Comparison of ENCODE assay signal across 23 cellular contexts in genomic region chr5:44845777-44846176, GRCh38. TPM values are rescaled to one million over a fixed set of nuclear protein-coding genes. Genes with fewer than 3 reads are reported as not detected.
DNase-seq lines count a peak whose midpoint lies in the region; TF ChIP-seq lines count a peak whose summit lies in the region.
"Had no signal": no experiment of that assay in that cellular context is flagged by ENCODE, and none has a peak within 500 bp of the region (broad histone marks: within the 10 kb centered on the region; RNA-seq: fewer than 3 reads in every experiment).

No MANE protein-coding gene starts in this region.

- no peak for TF ChIP-seq CTCF in smooth muscle cell (IDR thresholded peaks at IDR 0.05; ENCODE audit: borderline replicate concordance, insufficient read depth, poor library complexity, severe bottlenecking)

- H3K79me2 ChIP-seq in smooth muscle cell (ENCODE audit: low read depth) = no peaks in the 10 kb centered on the region

- DNase-seq in DMS53 (lab: John Stamatoyannopoulos, UW) (peak; percentile 39), DMS53 treated with DMSO at 0.1 percent for 48 hours (lab: John Stamatoyannopoulos, UW; ENCODE audit: unreplicated experiment) (no peak), NCI-H1436 (lab: John Stamatoyannopoulos, UW) (peak; percentile 89), NCI-H345 (lab: John Stamatoyannopoulos, UW) (peak; percentile 32), NOMO-1 treated with DMSO at 0.1 percent for 48 hours (lab: John Stamatoyannopoulos, UW; ENCODE audit: unreplicated experiment) (no peak), smooth muscle cell (lab: John Stamatoyannopoulos, UW; ENCODE audit: unreplicated experiment) (no peak)
- no peak for DNase-seq in stimulated activated CD4-positive, alpha-beta T cell treated with anti-CD3 and anti-CD28 coated beads, Interleukin-15, amount 100 ng/mL, for 24 hours
- DNase-seq: 8988T; activated CD4-positive, alpha-beta memory T cell treated with anti-CD3 and anti-CD28 coated beads for 36 hours; anterior cingulate cortex; CD4-positive, alpha-beta memory T cell; effector CD8-positive, alpha-beta T cell; HCEC 1CT; naive B cell; NCI-H1048; NCI-H446 treated with DMSO at 0.1 percent for 48 hours; right lobe of liver; SJCRH30; stimulated activated CD4-positive, alpha-beta T cell treated with anti-CD3 and anti-CD28 coated beads, Interleukin-4, amount 100 ng/mL, for 4 hours; substantia nigra; T-cell had no signal

- H3K9ac ChIP-seq in endocrine pancreas (ENCODE audit: control insufficient read depth, insufficient read depth, low read length) (no peak overlapping the region), smooth muscle cell (ENCODE audit: low read depth) (no peak overlapping the region)

- H3K4me1 ChIP-seq in endocrine pancreas (ENCODE audit: control insufficient read depth, insufficient read depth, low read length) (peaks cover 25% of the 10 kb centered on the region), smooth muscle cell (ENCODE audit: low read depth) (no peaks in the 10 kb centered on the region)
- H3K4me1 ChIP-seq: right lobe of liver, SJCRH30 had no signal

- no peak overlapping the region for H3K4me2 ChIP-seq in smooth muscle cell

- no peaks in the 10 kb centered on the region for H4K20me1 ChIP-seq in smooth muscle cell (ENCODE audit: low read depth)

- H3K27me3 ChIP-seq in endocrine pancreas (ENCODE audit: control insufficient read depth, insufficient read depth, low read length) (no peaks in the 10 kb centered on the region), smooth muscle cell (ENCODE audit: low read depth) (no peaks in the 10 kb centered on the region)
- H3K27me3 ChIP-seq: neutrophil, right lobe of liver, SJCRH30 had no signal

- peak overlapping the region; percentile 36 for H3K4me3 ChIP-seq in endocrine pancreas (ENCODE audit: control insufficient read depth, insufficient read depth, low read length)
- no peak overlapping the region for H3K4me3 ChIP-seq in smooth muscle cell
- H3K4me3 ChIP-seq: right lobe of liver, SJCRH30 had no signal

- H3K27ac ChIP-seq in smooth muscle cell (ENCODE audit: low read depth) = no peak overlapping the region
- H3K27ac ChIP-seq: neutrophil, right lobe of liver, SJCRH30 had no signal

- no peak overlapping the region for H2AFZ ChIP-seq in smooth muscle cell (ENCODE audit: low read depth)

- H3F3A ChIP-seq in smooth muscle cell (ENCODE audit: low read depth) = no peaks in the 10 kb centered on the region

- no peaks in the 10 kb centered on the region for H3K9me3 ChIP-seq in endocrine pancreas (ENCODE audit: control insufficient read depth, low read length)
- no peaks in the 10 kb centered on the region for H3K9me3 ChIP-seq in smooth muscle cell (replicated peaks; ENCODE audit: low read depth)
- H3K9me3 ChIP-seq: neutrophil, right lobe of liver, SJCRH30 had no signal

- H3K36me3 ChIP-seq in endocrine pancreas (ENCODE audit: control insufficient read depth, insufficient read depth, low read length) (no peaks in the 10 kb centered on the region), smooth muscle cell (ENCODE audit: low read depth) (no peaks in the 10 kb centered on the region)
- H3K36me3 ChIP-seq: neutrophil, right lobe of liver, SJCRH30 had no signal

- WGBS in smooth muscle cell (ENCODE audit: low lambda C conversion rate) = 91% methylated on average over 4 of the region's 4 CpGs

RNA-seq across cellular contexts. Expression of gene MRPS30, which starts 37.0 kb away (rescaled TPM):
- 52.7 and 58.5 TPM in 2 replicates for total RNA-seq in smooth muscle cell
- polyA plus RNA-seq in smooth muscle cell = 25.6 and 32.4 TPM in 2 replicates

Comparison
In these comparisons a context has a peak if more than half of its experiments do, and no peak if none do; other contexts are left out.
1. DNase-seq: peak in DMS53 (single experiment), NCI-H1436 (single experiment) and NCI-H345 (single experiment); none in DMS53 treated with DMSO at 0.1 percent for 48 hours (single experiment), NOMO-1 treated with DMSO at 0.1 percent for 48 hours (single experiment), stimulated activated CD4-positive, alpha-beta T cell treated with anti-CD3 and anti-CD28 coated beads, Interleukin-15, amount 100 ng/mL, for 24 hours (single experiment) and smooth muscle cell (single experiment).